In the genomic region with DNA sequence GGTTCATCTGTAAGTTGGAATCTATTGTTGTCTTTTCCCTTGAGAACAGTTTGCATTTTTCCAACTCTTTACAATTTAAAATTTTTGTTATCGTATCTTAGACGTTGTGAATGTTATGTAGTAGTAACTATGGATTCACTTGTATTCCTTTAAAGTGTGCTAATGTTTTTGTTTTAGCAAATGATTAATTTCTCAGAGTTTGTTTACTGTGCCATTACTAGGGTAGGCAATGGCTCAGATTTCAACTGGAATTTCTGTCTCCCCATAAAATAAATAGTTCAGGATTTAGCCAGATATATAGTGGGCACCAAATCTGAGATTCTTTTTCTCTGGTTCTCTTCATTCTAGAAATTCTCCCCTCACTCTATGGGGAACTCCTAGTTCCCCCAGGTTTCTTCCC, we compare ENCODE assay signal across 21 cellular contexts.
"Had no signal": no experiment of that assay in that cellular context is flagged by ENCODE, and none has a peak within 500 bp of the region (broad histone marks: within the 10 kb centered on the region; RNA-seq: fewer than 3 reads in every experiment).

No MANE protein-coding gene starts in this region.

- H3K36me3 ChIP-seq: SJSA1 had no signal

- DNase-seq: IMR-90, Karpas-422, KG1, MM.1S, NCI-H1092 treated with DMSO at 0.1 percent for 48 hours, NCI-H1436, NCI-H187, NCI-H2029, NCI-H2081 treated with DMSO at 0.1 percent for 48 hours, NCI-H2171, NCI-H226, NCI-H446, NCI-H510A, NCI-H524 treated with DMSO at 0.1 percent for 48 hours, NCI-H69, NCI-H774, Right ventricle myocardium superior, RPMI8226, SIG-M5 had no signal

- H3K4me3 ChIP-seq: SJSA1, SK-N-MC had no signal

- H3K27me3 ChIP-seq: SJSA1 had no signal

- H3K27ac ChIP-seq: SJSA1, SK-N-MC had no signal

- H3K4me1 ChIP-seq: SJSA1 had no signal

- H3K9me3 ChIP-seq: SJSA1 had no signal
